In the genomic region with DNA sequence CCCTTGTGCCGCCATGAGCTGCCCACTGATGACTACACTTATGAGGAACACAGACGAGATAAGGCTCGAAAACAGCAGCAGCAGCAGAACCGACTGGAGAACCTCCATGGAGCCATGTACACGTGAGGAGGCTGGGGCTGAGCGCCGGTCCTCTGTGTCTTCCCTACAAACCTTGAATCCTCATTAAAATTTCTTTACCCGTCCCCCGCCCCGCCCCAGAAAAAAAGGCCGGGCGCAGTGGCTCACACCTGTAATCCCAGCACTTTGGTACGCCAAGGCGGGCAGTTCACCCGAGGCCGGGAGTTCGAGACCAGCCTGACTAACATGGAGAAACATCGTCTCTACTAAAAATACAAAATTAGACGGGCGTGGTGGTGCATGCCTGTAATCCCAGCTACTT, we compare ENCODE assay signal across 20 cellular contexts. TPM values are rescaled to one million over a fixed set of nuclear protein-coding genes. Genes with fewer than 3 reads are reported as not detected.
DNase-seq lines count a peak whose midpoint lies in the region; ATAC-seq lines count a peak whose summit lies in the region.
"Had no signal": no experiment of that assay in that cellular context is flagged by ENCODE, and none has a peak within 500 bp of the region (broad histone marks: within the 10 kb centered on the region; RNA-seq: fewer than 3 reads in every experiment).

No MANE protein-coding gene starts in this region.

- H3K9me3 Mint-ChIP-seq in CD4-positive, alpha-beta memory T cell, result no peaks in the 10 kb centered on the region
- no peaks in the 10 kb centered on the region for H3K9me3 Mint-ChIP-seq in activated CD8-positive, alpha-beta T cell treated with anti-CD3 and anti-CD28 coated beads, Interleukin-2, amount 10 ng/mL, durations not matched to agents 7 days and 5 days (ENCODE audit: insufficient read depth)
- H3K9me3 Mint-ChIP-seq in naive thymus-derived CD4-positive, alpha-beta T cell, result no peaks in the 10 kb centered on the region

- peaks cover 0 to 9% of the 10 kb centered on the region in 2 donors for H3K36me3 Mint-ChIP-seq in CD4-positive, alpha-beta memory T cell
- H3K36me3 Mint-ChIP-seq in activated CD8-positive, alpha-beta T cell treated with anti-CD3 and anti-CD28 coated beads, Interleukin-2, amount 10 ng/mL, durations not matched to agents 7 days and 5 days (ENCODE audit: low read depth), result peaks cover 6% of the 10 kb centered on the region
- H3K36me3 Mint-ChIP-seq in naive thymus-derived CD4-positive, alpha-beta T cell, result peaks cover 0 to 3% (median 0%) of the 10 kb centered on the region in 5 donors

- intact Hi-C loops in CD4-positive, alpha-beta memory T cell (cut with micrococcal nuclease), result loop anchor here (5.0 kb wide), 3 partner anchors 143 to 582 kb away; a partner anchor contains a TSS
- intact Hi-C loops in naive thymus-derived CD4-positive, alpha-beta T cell (cut with micrococcal nuclease), result loop anchor here (5.0 kb wide), 12 partner anchors 143 to 1637 kb away; a partner anchor contains a TSS

- CTCF ChIA-PET in CD4-positive, alpha-beta memory T cell (lab: Charles Lee; ENCODE audit: partially characterized antibody), result interaction anchor here (1.4 to 2.5 kb wide), 3 partner anchors 10 to 19 kb away, joined by 5 to 22 read pairs (median 21); no protein-coding TSS in a partner anchor
- CTCF ChIA-PET in activated CD8-positive, alpha-beta T cell treated with anti-CD3 and anti-CD28 coated beads, Interleukin-2, amount 10 ng/mL, durations not matched to agents 7 days and 5 days (lab: Charles Lee), result interaction anchor here (1.3 kb wide), 1 partner anchor 144 kb away, joined by 3 read pairs; no protein-coding TSS in a partner anchor
- CTCF ChIA-PET in naive thymus-derived CD4-positive, alpha-beta T cell (lab: Charles Lee), result no interaction called here

- peaks cover 17 to 29% (median 22%) of the 10 kb centered on the region in 10 experiments for H3K4me1 ChIP-seq in BLaER1 treated with 17β-estradiol and CSF1 and Interleukin-3, amounts not matched to agents 10 nM and 100 nM
- peaks cover 23% of the 10 kb centered on the region for H3K4me1 ChIP-seq in CD4-positive, alpha-beta memory T cell (ENCODE audit: insufficient read depth, low read length)
- peaks cover 13 to 15% of the 10 kb centered on the region in 2 donors for H3K4me1 ChIP-seq in naive thymus-derived CD4-positive, alpha-beta T cell (ENCODE audit: control insufficient read depth in 2 of 2, insufficient read depth in 2 of 2, low read length in 2 of 2)
- H3K4me1 ChIP-seq: BE2C had no signal

- H3K4me3 ChIP-seq in BLaER1 treated with 17β-estradiol and CSF1 and Interleukin-3, amounts not matched to agents 10 nM and 100 nM, result peak overlapping the region in 4 of 10 experiments; percentile 80 to 90 (median 84); a peak in 4 of 20 replicates
- H3K4me3 ChIP-seq in CD4-positive, alpha-beta memory T cell (ENCODE audit: low read length in 2 of 2), result no peak overlapping the region
- H3K4me3 ChIP-seq in naive thymus-derived CD4-positive, alpha-beta T cell (ENCODE audit: low read length), result no peak overlapping the region
- H3K4me3 ChIP-seq: cardiac muscle cell had no signal

- H3K27me3 Mint-ChIP-seq in CD4-positive, alpha-beta memory T cell, result no peaks in the 10 kb centered on the region
- H3K27me3 Mint-ChIP-seq in activated CD8-positive, alpha-beta T cell treated with anti-CD3 and anti-CD28 coated beads, Interleukin-2, amount 10 ng/mL, durations not matched to agents 7 days and 5 days (ENCODE audit: low read depth), result peaks cover 3% of the 10 kb centered on the region
- H3K27me3 Mint-ChIP-seq in naive thymus-derived CD4-positive, alpha-beta T cell, result peaks cover 0 to 3% (median 0%) of the 10 kb centered on the region in 5 donors

- peak overlapping the region in 10 of 11 experiments; percentile 80 to 96 (median 87); a peak in 19 of 22 replicates for H3K4me2 ChIP-seq in BLaER1 treated with 17β-estradiol and CSF1 and Interleukin-3, amounts not matched to agents 10 nM and 100 nM

- no peaks in the 10 kb centered on the region for H3K27me3 ChIP-seq in BLaER1 treated with 17β-estradiol and CSF1 and Interleukin-3, amounts not matched to agents 10 nM and 100 nM
- H3K27me3 ChIP-seq in CD4-positive, alpha-beta memory T cell (ENCODE audit: insufficient read depth, low read length), result no peaks in the 10 kb centered on the region
- H3K27me3 ChIP-seq in naive thymus-derived CD4-positive, alpha-beta T cell (ENCODE audit: control insufficient read depth in 2 of 2, insufficient read depth in 2 of 2, low read length in 2 of 2), result no peaks in the 10 kb centered on the region
- H3K27me3 ChIP-seq: BE2C, cardiac muscle cell, esophagus squamous epithelium, SJSA1, tibial nerve had no signal

- peak overlapping the region in 7 of 8 donors; percentile 28 to 73 (median 50) for H3K4me3 Mint-ChIP-seq in CD4-positive, alpha-beta memory T cell
- peak overlapping the region; percentile 42 for H3K4me3 Mint-ChIP-seq in activated CD8-positive, alpha-beta T cell treated with anti-CD3 and anti-CD28 coated beads, Interleukin-2, amount 10 ng/mL, durations not matched to agents 7 days and 5 days
- H3K4me3 Mint-ChIP-seq in naive thymus-derived CD4-positive, alpha-beta T cell, result peak overlapping the region in 8 of 10 donors; percentile 23 to 96 (median 36)

- peaks cover 2 to 26% (median 12%) of the 10 kb centered on the region in 11 experiments for H3K36me3 ChIP-seq in BLaER1 treated with 17β-estradiol and CSF1 and Interleukin-3, amounts not matched to agents 10 nM and 100 nM
- H3K36me3 ChIP-seq in CD4-positive, alpha-beta memory T cell (ENCODE audit: insufficient read depth, low read length), result no peaks in the 10 kb centered on the region
- peaks cover 0 to 4% (median 0%) of the 10 kb centered on the region in 3 experiments for H3K36me3 ChIP-seq in naive thymus-derived CD4-positive, alpha-beta T cell (ENCODE audit: control insufficient read depth in 2 of 3, insufficient read depth in 3 of 3, low read length in 3 of 3)
- H3K36me3 ChIP-seq: cardiac muscle cell, tibial nerve had no signal

- DNase-seq in CD4-positive, alpha-beta memory T cell, result no peak
- no peak for DNase-seq in activated CD8-positive, alpha-beta T cell treated with anti-CD3 and anti-CD28 coated beads, Interleukin-2, amount 10 ng/mL, durations not matched to agents 7 days and 5 days
- no peak for DNase-seq in naive thymus-derived CD4-positive, alpha-beta T cell
- no peak for DNase-seq in AML-193 (lab: John Stamatoyannopoulos, UW)
- DNase-seq in D341Med (ENCODE audit: low spot score), result no peak
- DNase-seq: BE2C; esophagus squamous epithelium; H7; KG1; left ventricle myocardium inferior; NCI-H1105; NCI-H526 treated with DMSO at 0.1 percent for 48 hours; stimulated activated CD4-positive, alpha-beta T cell treated with anti-CD3 and anti-CD28 coated beads, Interleukin-4, amount 100 ng/mL, for 4 hours; stimulated activated CD8-positive, alpha-beta memory T cell treated with anti-CD3 and anti-CD28 coated beads, Interleukin-4, amount 100 ng/mL, for 48 hours had no signal

- no peaks in the 10 kb centered on the region for H3K9me3 ChIP-seq in BLaER1 treated with 17β-estradiol and CSF1 and Interleukin-3, amounts not matched to agents 10 nM and 100 nM (replicated peaks in 1 of 11)
- H3K9me3 ChIP-seq in CD4-positive, alpha-beta memory T cell (ENCODE audit: control insufficient read depth in 1 of 2, low read length in 2 of 2), result no peaks in the 10 kb centered on the region
- no peaks in the 10 kb centered on the region for H3K9me3 ChIP-seq in naive thymus-derived CD4-positive, alpha-beta T cell (ENCODE audit: control insufficient read depth in 2 of 3, low read length in 3 of 3)
- H3K9me3 ChIP-seq: BE2C, esophagus squamous epithelium, left ventricle myocardium inferior, SJSA1, tibial nerve had no signal

- peak overlapping the region in 1 of 11 experiments; percentile 82; a peak in 2 of 22 replicates for H3K27ac ChIP-seq in BLaER1 treated with 17β-estradiol and CSF1 and Interleukin-3, amounts not matched to agents 10 nM and 100 nM
- H3K27ac ChIP-seq in CD4-positive, alpha-beta memory T cell (ENCODE audit: low read depth, low read length), result no peak overlapping the region
- no peak overlapping the region for H3K27ac ChIP-seq in naive thymus-derived CD4-positive, alpha-beta T cell (ENCODE audit: low read depth, low read length)
- H3K27ac ChIP-seq: cardiac muscle cell, left ventricle myocardium inferior had no signal

- no peak for ATAC-seq in activated CD8-positive, alpha-beta T cell treated with anti-CD3 and anti-CD28 coated beads, Interleukin-2, amount 10 ng/mL, durations not matched to agents 7 days and 5 days
- no peak for ATAC-seq in naive thymus-derived CD4-positive, alpha-beta T cell
- ATAC-seq in HG02970 (IDR thresholded peaks at IDR 0.05; ENCODE audit: low FRiP score, unreplicated experiment), result no peak

- H3K4me1 Mint-ChIP-seq in CD4-positive, alpha-beta memory T cell, result peaks cover 14 to 46% (median 26%) of the 10 kb centered on the region in 4 donors
- peaks cover 24% of the 10 kb centered on the region for H3K4me1 Mint-ChIP-seq in activated CD8-positive, alpha-beta T cell treated with anti-CD3 and anti-CD28 coated beads, Interleukin-2, amount 10 ng/mL, durations not matched to agents 7 days and 5 days (ENCODE audit: low read depth)
- peaks cover 19 to 48% (median 32%) of the 10 kb centered on the region in 7 donors for H3K4me1 Mint-ChIP-seq in naive thymus-derived CD4-positive, alpha-beta T cell

- H3K27ac Mint-ChIP-seq in CD4-positive, alpha-beta memory T cell, result peak overlapping the region in 4 of 7 donors; percentile 30 to 62 (median 49)
- H3K27ac Mint-ChIP-seq in activated CD8-positive, alpha-beta T cell treated with anti-CD3 and anti-CD28 coated beads, Interleukin-2, amount 10 ng/mL, durations not matched to agents 7 days and 5 days, result peak overlapping the region; percentile 50
- peak overlapping the region in 6 of 9 donors; percentile 21 to 90 (median 50) for H3K27ac Mint-ChIP-seq in naive thymus-derived CD4-positive, alpha-beta T cell

- POLR2A ChIA-PET in CD4-positive, alpha-beta memory T cell (lab: Charles Lee; ENCODE audit: partially characterized antibody), result interaction anchor here (1.5 to 2.9 kb wide), 3 partner anchors 8 to 516 kb away, joined by 4 to 38 read pairs (median 26); a partner anchor contains a TSS
- POLR2A ChIA-PET in activated CD8-positive, alpha-beta T cell treated with anti-CD3 and anti-CD28 coated beads, Interleukin-2, amount 10 ng/mL, durations not matched to agents 7 days and 5 days (lab: Charles Lee), result no interaction called here
- POLR2A ChIA-PET in naive thymus-derived CD4-positive, alpha-beta T cell (lab: Charles Lee), result no interaction called here

- H4K20me1 ChIP-seq in BLaER1 treated with 17β-estradiol and CSF1 and Interleukin-3, amounts not matched to agents 10 nM and 100 nM, result peaks cover 0 to 27% (median 3%) of the 10 kb centered on the region in 11 experiments; a peak in 9 of 22 replicates

- H3K9ac ChIP-seq in BLaER1 treated with 17β-estradiol and CSF1 and Interleukin-3, amounts not matched to agents 10 nM and 100 nM, result peak overlapping the region in 2 of 11 experiments; percentile 92 to 93; a peak in 1 of 22 replicates

RNA-seq across cellular contexts. Expression of a gene that starts 1.5 kb away (rescaled TPM):
- total RNA-seq in CD4-positive, alpha-beta memory T cell, result 10 to 100 TPM; 25.7 to 26.5 TPM
- polyA plus RNA-seq in CD4-positive, alpha-beta memory T cell, result 10 to 100 TPM; 16.0 to 16.2 TPM
- total RNA-seq in activated CD8-positive, alpha-beta T cell treated with anti-CD3 and anti-CD28 coated beads, Interleukin-2, amount 10 ng/mL, durations not matched to agents 7 days and 5 days, result 10 to 100 TPM; 21.1 to 21.9 TPM
- 10 to 100 TPM; 23.0 to 31.8 (median 26.0) TPM for total RNA-seq in naive thymus-derived CD4-positive, alpha-beta T cell
- 10 to 100 TPM; 16.0 to 17.9 TPM for polyA plus RNA-seq in naive thymus-derived CD4-positive, alpha-beta T cell

RNA-seq across cellular contexts. Expression of a gene that starts 8.5 kb away (rescaled TPM):
- 1 to 10 TPM; 5.2 to 5.9 TPM for total RNA-seq in CD4-positive, alpha-beta memory T cell
- polyA plus RNA-seq in CD4-positive, alpha-beta memory T cell, result 1 to 10 TPM; 5.2 to 5.9 TPM
- total RNA-seq in activated CD8-positive, alpha-beta T cell treated with anti-CD3 and anti-CD28 coated beads, Interleukin-2, amount 10 ng/mL, durations not matched to agents 7 days and 5 days, result 10 to 100 TPM; 12.9 to 15.0 TPM
- 10 to 100 TPM in 1 of 5 experiments, 1 to 10 TPM in 4; 4.2 to 16.5 (median 5.4) TPM for total RNA-seq in naive thymus-derived CD4-positive, alpha-beta T cell
- polyA plus RNA-seq in naive thymus-derived CD4-positive, alpha-beta T cell, result 1 to 10 TPM; 4.0 to 6.4 TPM

RNA-seq across cellular contexts. Expression of a gene that starts 50.7 kb away (rescaled TPM):
- under 1 TPM in 1 of 2 experiments, not detected in 1; 0.47 TPM for total RNA-seq in CD4-positive, alpha-beta memory T cell
- polyA plus RNA-seq in CD4-positive, alpha-beta memory T cell, result not detected
- not detected for total RNA-seq in activated CD8-positive, alpha-beta T cell treated with anti-CD3 and anti-CD28 coated beads, Interleukin-2, amount 10 ng/mL, durations not matched to agents 7 days and 5 days
- total RNA-seq in naive thymus-derived CD4-positive, alpha-beta T cell, result 1 to 10 TPM in 2 of 5 experiments, under 1 TPM in 1, not detected in 2; 0.75 to 2.1 (median 1.2) TPM
- polyA plus RNA-seq in naive thymus-derived CD4-positive, alpha-beta T cell, result not detected
- total RNA-seq: cardiac muscle cell, esophagus squamous epithelium, glomerular endothelial cell, left ventricle myocardium inferior, SJSA1, tibial nerve had no signal
